In the genomic region with DNA sequence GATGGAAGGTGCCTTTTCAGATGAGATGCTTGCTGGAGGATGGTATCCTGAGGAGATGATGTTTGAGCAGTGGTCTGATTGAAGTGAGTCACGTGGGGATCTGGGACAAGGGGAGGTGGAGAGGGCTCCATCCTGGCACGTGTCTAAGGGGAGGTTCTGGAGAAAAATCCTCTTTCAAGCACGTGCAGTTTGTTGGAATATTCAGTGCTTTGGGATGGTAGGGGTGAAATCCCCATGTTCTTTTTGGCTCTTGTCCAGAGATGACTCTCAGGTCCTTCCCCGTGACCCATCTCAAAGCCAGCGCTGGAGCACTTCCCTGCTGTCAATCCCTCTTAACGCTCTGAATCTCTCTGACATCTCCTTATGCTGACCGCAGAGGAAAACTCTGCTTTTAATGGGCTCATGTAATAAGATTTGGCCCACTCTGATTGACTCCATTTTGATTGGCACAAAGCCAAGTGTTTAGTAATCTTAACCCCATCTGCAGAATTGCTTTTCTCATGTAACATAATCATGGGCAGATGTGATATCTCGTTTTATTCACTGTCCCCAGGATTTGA, we compare ENCODE assay signal across 1 cellular context.
TF ChIP-seq lines count a peak whose summit lies in the region.

No MANE protein-coding gene starts in this region.

TF ChIP-seq in HEK293, 187 proteins besides CTCF, POLR2A, EP300 and RAD21 (continued from another document and continues in another):
- TF ChIP-seq, protein P1, sequence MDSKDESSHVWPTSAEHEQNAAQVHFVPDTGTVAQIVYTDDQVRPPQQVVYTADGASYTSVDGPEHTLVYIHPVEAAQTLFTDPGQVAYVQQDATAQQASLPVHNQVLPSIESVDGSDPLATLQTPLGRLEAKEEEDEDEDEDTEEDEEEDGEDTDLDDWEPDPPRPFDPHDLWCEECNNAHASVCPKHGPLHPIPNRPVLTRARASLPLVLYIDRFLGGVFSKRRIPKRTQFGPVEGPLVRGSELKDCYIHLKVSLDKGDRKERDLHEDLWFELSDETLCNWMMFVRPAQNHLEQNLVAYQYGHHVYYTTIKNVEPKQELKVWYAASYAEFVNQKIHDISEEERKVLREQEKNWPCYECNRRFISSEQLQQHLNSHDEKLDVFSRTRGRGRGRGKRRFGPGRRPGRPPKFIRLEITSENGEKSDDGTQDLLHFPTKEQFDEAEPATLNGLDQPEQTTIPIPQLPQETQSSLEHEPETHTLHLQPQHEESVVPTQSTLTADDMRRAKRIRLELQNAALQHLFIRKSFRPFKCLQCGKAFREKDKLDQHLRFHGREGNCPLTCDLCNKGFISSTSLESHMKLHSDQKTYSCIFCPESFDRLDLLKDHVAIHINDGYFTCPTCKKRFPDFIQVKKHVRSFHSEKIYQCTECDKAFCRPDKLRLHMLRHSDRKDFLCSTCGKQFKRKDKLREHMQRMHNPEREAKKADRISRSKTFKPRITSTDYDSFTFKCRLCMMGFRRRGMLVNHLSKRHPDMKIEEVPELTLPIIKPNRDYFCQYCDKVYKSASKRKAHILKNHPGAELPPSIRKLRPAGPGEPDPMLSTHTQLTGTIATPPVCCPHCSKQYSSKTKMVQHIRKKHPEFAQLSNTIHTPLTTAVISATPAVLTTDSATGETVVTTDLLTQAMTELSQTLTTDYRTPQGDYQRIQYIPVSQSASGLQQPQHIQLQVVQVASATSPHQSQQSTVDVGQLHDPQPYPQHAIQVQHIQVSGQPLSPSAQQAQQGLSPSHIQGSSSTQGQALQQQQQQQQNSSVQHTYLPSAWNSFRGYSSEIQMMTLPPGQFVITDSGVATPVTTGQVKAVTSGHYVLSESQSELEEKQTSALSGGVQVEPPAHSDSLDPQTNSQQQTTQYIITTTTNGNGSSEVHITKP (tag by site-specific recombination; IDR thresholded peaks at IDR 0.05) = peak; percentile 84
- no peak for TF ChIP-seq KLF16 (tag by site-specific recombination; IDR thresholded peaks at IDR 0.05)
- no peak for TF ChIP-seq BCL11B (tag by site-specific recombination; IDR thresholded peaks at IDR 0.05; ENCODE audit: low read depth)
- TF ChIP-seq ELK4 (IDR thresholded peaks at IDR 0.05; ENCODE audit: borderline replicate concordance, low read depth, low read length) = no peak
- no peak for TF ChIP-seq ZNF639 (tag by site-specific recombination; IDR thresholded peaks at IDR 0.05)
- peak; percentile 82 for TF ChIP-seq ZBTB17 (tag by site-specific recombination; IDR thresholded peaks at IDR 0.05)
- no peak for TF ChIP-seq ZFP69B (tag by site-specific recombination; IDR thresholded peaks at IDR 0.05)
- TF ChIP-seq ZNF10 (tag by site-specific recombination; IDR thresholded peaks at IDR 0.05) = no peak
- TF ChIP-seq SETDB1 (IDR thresholded peaks at IDR 0.05; ENCODE audit: insufficient read length, low read length) = no peak
- 0 out of 2 replicates have a peak, but pooled peaks have one; percentile 27 for TF ChIP-seq SP7 (tag by site-specific recombination; IDR thresholded peaks at IDR 0.05)
- TF ChIP-seq ZNF19 (tag by site-specific recombination; IDR thresholded peaks at IDR 0.05; ENCODE audit: low read depth) = no peak
- no peak for TF ChIP-seq ZNF175 (tag by site-specific recombination; IDR thresholded peaks at IDR 0.05)
- TF ChIP-seq, protein P2, sequence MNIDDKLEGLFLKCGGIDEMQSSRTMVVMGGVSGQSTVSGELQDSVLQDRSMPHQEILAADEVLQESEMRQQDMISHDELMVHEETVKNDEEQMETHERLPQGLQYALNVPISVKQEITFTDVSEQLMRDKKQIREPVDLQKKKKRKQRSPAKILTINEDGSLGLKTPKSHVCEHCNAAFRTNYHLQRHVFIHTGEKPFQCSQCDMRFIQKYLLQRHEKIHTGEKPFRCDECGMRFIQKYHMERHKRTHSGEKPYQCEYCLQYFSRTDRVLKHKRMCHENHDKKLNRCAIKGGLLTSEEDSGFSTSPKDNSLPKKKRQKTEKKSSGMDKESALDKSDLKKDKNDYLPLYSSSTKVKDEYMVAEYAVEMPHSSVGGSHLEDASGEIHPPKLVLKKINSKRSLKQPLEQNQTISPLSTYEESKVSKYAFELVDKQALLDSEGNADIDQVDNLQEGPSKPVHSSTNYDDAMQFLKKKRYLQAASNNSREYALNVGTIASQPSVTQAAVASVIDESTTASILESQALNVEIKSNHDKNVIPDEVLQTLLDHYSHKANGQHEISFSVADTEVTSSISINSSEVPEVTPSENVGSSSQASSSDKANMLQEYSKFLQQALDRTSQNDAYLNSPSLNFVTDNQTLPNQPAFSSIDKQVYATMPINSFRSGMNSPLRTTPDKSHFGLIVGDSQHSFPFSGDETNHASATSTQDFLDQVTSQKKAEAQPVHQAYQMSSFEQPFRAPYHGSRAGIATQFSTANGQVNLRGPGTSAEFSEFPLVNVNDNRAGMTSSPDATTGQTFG (tag by site-specific recombination; IDR thresholded peaks at IDR 0.05; ENCODE audit: borderline replicate concordance) = no peak
- TF ChIP-seq ZNF701 (tag by site-specific recombination; IDR thresholded peaks at IDR 0.05) = no peak
- peak; percentile 83 for TF ChIP-seq ZNF544 (tag by site-specific recombination; IDR thresholded peaks at IDR 0.05)
- TF ChIP-seq PRDM1 (tag by site-specific recombination; IDR thresholded peaks at IDR 0.05) = no peak
- TF ChIP-seq ZNF223 (tag by site-specific recombination; IDR thresholded peaks at IDR 0.05) = no peak
- no peak for TF ChIP-seq ZNF416 (tag by site-specific recombination; IDR thresholded peaks at IDR 0.05)
- TF ChIP-seq ZBTB8A (tag by site-specific recombination; IDR thresholded peaks at IDR 0.05) = 0 out of 2 replicates have a peak, but pooled peaks have one; percentile 18
- no peak for TF ChIP-seq ZNF48 (tag by site-specific recombination; IDR thresholded peaks at IDR 0.05)
- no peak for TF ChIP-seq ZNF266 (tag by site-specific recombination; IDR thresholded peaks at IDR 0.05; ENCODE audit: low read depth)
- no peak for TF ChIP-seq ZNF768 (tag by site-specific recombination; IDR thresholded peaks at IDR 0.05)
- no peak for TF ChIP-seq ZNF76 (tag by site-specific recombination; IDR thresholded peaks at IDR 0.05; ENCODE audit: borderline replicate concordance, low read depth)
- no peak for TF ChIP-seq ZNF514 (tag by site-specific recombination; IDR thresholded peaks at IDR 0.05)
- peak; percentile 87 for TF ChIP-seq ZNF561 (tag by site-specific recombination; IDR thresholded peaks at IDR 0.05; ENCODE audit: borderline replicate concordance)
- no peak for TF ChIP-seq GLIS1 (tag by site-specific recombination; IDR thresholded peaks at IDR 0.05)
- no peak for TF ChIP-seq ZNF610 (tag by site-specific recombination; IDR thresholded peaks at IDR 0.05; ENCODE audit: borderline replicate concordance)
- 0 out of 2 replicates have a peak, but pooled peaks have one; percentile 9 for TF ChIP-seq ZNF623 (tag by site-specific recombination; IDR thresholded peaks at IDR 0.05)
- no peak for TF ChIP-seq MEIS1 (CRISPR knock-in tag; IDR thresholded peaks at IDR 0.05; ENCODE audit: borderline replicate concordance)
- TF ChIP-seq ZNF26 (tag by site-specific recombination; IDR thresholded peaks at IDR 0.05) = no peak
- TF ChIP-seq ZNF664 (tag by site-specific recombination; IDR thresholded peaks at IDR 0.05) = no peak
- TF ChIP-seq ZNF626 (tag by site-specific recombination; IDR thresholded peaks at IDR 0.05) = peak; percentile 86
- no peak for TF ChIP-seq ZNF211 (tag by site-specific recombination; IDR thresholded peaks at IDR 0.05; ENCODE audit: low read depth)
- TF ChIP-seq WT1 (tag by site-specific recombination; IDR thresholded peaks at IDR 0.05) = peak; percentile 83
- no peak for TF ChIP-seq ZSCAN4 (tag by site-specific recombination; IDR thresholded peaks at IDR 0.05)
- no peak for TF ChIP-seq ZNF560 (tag by site-specific recombination; IDR thresholded peaks at IDR 0.05; ENCODE audit: borderline replicate concordance)
- TF ChIP-seq, protein P3, sequence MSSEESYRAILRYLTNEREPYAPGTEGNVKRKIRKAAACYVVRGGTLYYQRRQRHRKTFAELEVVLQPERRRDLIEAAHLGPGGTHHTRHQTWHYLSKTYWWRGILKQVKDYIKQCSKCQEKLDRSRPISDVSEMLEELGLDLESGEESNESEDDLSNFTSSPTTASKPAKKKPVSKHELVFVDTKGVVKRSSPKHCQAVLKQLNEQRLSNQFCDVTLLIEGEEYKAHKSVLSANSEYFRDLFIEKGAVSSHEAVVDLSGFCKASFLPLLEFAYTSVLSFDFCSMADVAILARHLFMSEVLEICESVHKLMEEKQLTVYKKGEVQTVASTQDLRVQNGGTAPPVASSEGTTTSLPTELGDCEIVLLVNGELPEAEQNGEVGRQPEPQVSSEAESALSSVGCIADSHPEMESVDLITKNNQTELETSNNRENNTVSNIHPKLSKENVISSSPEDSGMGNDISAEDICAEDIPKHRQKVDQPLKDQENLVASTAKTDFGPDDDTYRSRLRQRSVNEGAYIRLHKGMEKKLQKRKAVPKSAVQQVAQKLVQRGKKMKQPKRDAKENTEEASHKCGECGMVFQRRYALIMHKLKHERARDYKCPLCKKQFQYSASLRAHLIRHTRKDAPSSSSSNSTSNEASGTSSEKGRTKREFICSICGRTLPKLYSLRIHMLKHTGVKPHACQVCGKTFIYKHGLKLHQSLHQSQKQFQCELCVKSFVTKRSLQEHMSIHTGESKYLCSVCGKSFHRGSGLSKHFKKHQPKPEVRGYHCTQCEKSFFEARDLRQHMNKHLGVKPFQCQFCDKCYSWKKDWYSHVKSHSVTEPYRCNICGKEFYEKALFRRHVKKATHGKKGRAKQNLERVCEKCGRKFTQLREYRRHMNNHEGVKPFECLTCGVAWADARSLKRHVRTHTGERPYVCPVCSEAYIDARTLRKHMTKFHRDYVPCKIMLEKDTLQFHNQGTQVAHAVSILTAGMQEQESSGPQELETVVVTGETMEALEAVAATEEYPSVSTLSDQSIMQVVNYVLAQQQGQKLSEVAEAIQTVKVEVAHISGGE (tag by site-specific recombination; conservative IDR thresholded peaks at IDR 0.05; ENCODE audit: low read depth) = no peak
- no peak for TF ChIP-seq ZNF645 (tag by site-specific recombination; IDR thresholded peaks at IDR 0.05)
- TF ChIP-seq ZBTB21 (tag by site-specific recombination; IDR thresholded peaks at IDR 0.05) = no peak
- no peak for TF ChIP-seq ZNF521 (tag by site-specific recombination; IDR thresholded peaks at IDR 0.05)
- TF ChIP-seq PRDM4 (tag by site-specific recombination; IDR thresholded peaks at IDR 0.05) = peak; percentile 49
- no peak for TF ChIP-seq ZNF658 (tag by site-specific recombination; IDR thresholded peaks at IDR 0.05)
